In the genomic region with DNA sequence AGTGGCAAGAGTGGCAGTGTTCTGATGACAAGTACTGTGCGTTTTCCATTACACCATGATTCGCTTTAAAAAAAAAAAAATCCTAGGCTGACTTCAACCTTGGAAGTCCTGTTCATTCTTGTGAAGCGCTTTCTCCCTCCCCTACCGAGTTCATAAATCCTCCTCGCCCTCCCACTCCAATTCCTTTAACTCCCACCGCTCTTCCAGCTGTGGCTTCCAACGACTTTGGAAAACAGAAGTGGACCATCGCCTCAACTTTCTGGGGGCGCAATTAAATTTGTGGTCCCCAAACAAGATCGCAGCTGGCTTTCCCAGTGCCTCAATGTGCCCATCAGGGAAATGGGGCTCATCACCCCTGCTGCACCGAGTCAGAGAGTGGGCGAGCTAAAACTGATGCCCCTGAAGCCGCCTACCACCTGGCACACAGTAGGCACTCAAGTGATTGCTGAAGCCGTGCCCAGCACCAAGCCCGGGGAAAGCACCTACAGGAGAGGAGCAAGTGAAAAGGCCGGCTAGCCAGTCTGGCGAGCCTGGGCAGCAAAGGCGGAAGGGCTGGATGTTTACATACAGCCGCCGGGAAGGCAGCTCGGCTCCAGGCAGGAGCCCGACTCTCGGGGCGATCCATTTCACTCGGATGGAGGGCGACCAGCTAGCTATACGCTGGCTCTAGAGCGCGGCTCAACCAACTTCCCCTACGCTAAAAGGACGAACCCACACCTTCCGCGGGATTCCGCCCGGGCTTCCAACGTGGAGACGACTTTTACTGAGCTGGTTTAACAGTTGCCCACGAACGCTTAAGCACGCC, we compare ENCODE assay signal across 8 cellular contexts. TPM values are rescaled to one million over a fixed set of nuclear protein-coding genes. Genes with fewer than 3 reads are reported as not detected.
DNase-seq lines count a peak whose midpoint lies in the region; ATAC-seq and TF ChIP-seq lines count a peak whose summit lies in the region.

No MANE protein-coding gene starts in this region.

- peak overlapping the region; percentile 84 for H3K27ac ChIP-seq in stomach smooth muscle (ENCODE audit: low read length)

- H3K4me3 ChIP-seq in choroid plexus epithelial cell (ENCODE audit: low read depth, low read length): peak overlapping the region; percentile 78
- H3K4me3 ChIP-seq in stomach smooth muscle (ENCODE audit: low read length in 2 of 2): peak overlapping the region; percentile 93 to 95

- H3K36me3 Mint-ChIP-seq in HFFc6 (ENCODE audit: low read depth): no peaks in the 10 kb centered on the region

- H3K27me3 Mint-ChIP-seq in HFFc6 (ENCODE audit: insufficient read depth): peaks cover 2% of the 10 kb centered on the region

- H3K9ac ChIP-seq in stomach smooth muscle (ENCODE audit: low read length in 2 of 2): peak overlapping the region; percentile 80 to 81

- no peak for TF ChIP-seq CTCF in HFFc6 (IDR thresholded peaks at IDR 0.05)
- no peak for TF ChIP-seq CTCF in choroid plexus epithelial cell (conservative IDR thresholded peaks at IDR 0.05; ENCODE audit: low read depth, low read length)

- H3K4me3 Mint-ChIP-seq in HFFc6: peak overlapping the region; percentile 93

- H3K27ac Mint-ChIP-seq in HFFc6: peak overlapping the region; percentile 85

- peaks cover 49% of the 10 kb centered on the region for H3K4me1 Mint-ChIP-seq in HFFc6 (ENCODE audit: low read depth)

- DNase-seq in DMS153 treated with DMSO at 0.1 percent for 48 hours (lab: John Stamatoyannopoulos, UW; ENCODE audit: unreplicated experiment) (peak; percentile 65), HFFc6 (peak; percentile 44), NOMO-1 treated with dmso at 0.1 percent for 144 hours (lab: John Stamatoyannopoulos, UW; ENCODE audit: unreplicated experiment) (peak; percentile 29), choroid plexus epithelial cell (ENCODE audit: low read depth) (peak; percentile 76), left lobe of liver (ENCODE audit: low spot score) (no peak)
- no peak for DNase-seq in stimulated activated CD4-positive, alpha-beta T cell treated with anti-CD3 and anti-CD28 coated beads, Interleukin-12 subunit alpha, Interleukin-12 subunit beta, amount 100 ng/mL, for 4 hours

- no peaks in the 10 kb centered on the region for H3K36me3 ChIP-seq in stomach smooth muscle (ENCODE audit: control insufficient read depth in 2 of 2, insufficient read depth in 2 of 2, low read length in 2 of 2)

- no peaks in the 10 kb centered on the region for H3K9me3 ChIP-seq in stomach smooth muscle (ENCODE audit: control insufficient read depth in 2 of 2, low read length in 2 of 2)

- peaks cover 21% of the 10 kb centered on the region for H3K4me1 ChIP-seq in stomach smooth muscle (ENCODE audit: control insufficient read depth, insufficient read depth, low read length)

- peak; percentile 21 for ATAC-seq in left lobe of liver
- ATAC-seq in activated CD4-positive, CD25-positive, alpha-beta regulatory T cell treated with anti-CD3 and anti-CD28 coated beads, Interleukin-2, amount 50 U/mL, for 24 hours: no peak

- no peaks in the 10 kb centered on the region for H3K27me3 ChIP-seq in stomach smooth muscle (ENCODE audit: control insufficient read depth in 1 of 2, insufficient read depth in 2 of 2, low read length in 2 of 2)

- no peaks in the 10 kb centered on the region for H3K9me3 Mint-ChIP-seq in HFFc6

RNA-seq across cellular contexts. Expression of gene PLPP3, which starts 1.3 kb away (rescaled TPM):
- total RNA-seq in HFFc6 (2021; fragmentation: NEBNext Ultra II Directional; extraction: Animal tissue kit (Norgen Biotek cat#: 25700)): 10 to 100 TPM; 15.1 to 29.9 (median 24.8) TPM
- total RNA-seq in left lobe of liver: 53.9 TPM

Comparison
In these comparisons a context has a peak if more than half of its experiments do, and no peak if none do; other contexts are left out.
1. DNase-seq: peak in DMS153 treated with DMSO at 0.1 percent for 48 hours (single experiment), HFFc6 (single experiment), NOMO-1 treated with dmso at 0.1 percent for 144 hours (single experiment) and choroid plexus epithelial cell (single experiment); none in left lobe of liver (single experiment) and stimulated activated CD4-positive, alpha-beta T cell treated with anti-CD3 and anti-CD28 coated beads, Interleukin-12 subunit alpha, Interleukin-12 subunit beta, amount 100 ng/mL, for 4 hours (single experiment).